In genomic region chr14:55579724-55580400, GRCh38 we compare ENCODE assay signal across 8 cellular contexts. TPM values are rescaled to one million over a fixed set of nuclear protein-coding genes. Genes with fewer than 3 reads are reported as not detected.
DNase-seq lines count a peak whose midpoint lies in the region; ATAC-seq and TF ChIP-seq lines count a peak whose summit lies in the region.

TSS of gene KTN1 (plus strand) at chr14:55580207. CDS start at chr14:55612049, 31,842 bp downstream.

- peak within 1 kb of the TSS; percentile 63 for H3K4me3 ChIP-seq in RWPE2 (ENCODE audit: severe bottlenecking)

- no peaks in the 10 kb centered on the region for H3K9me3 ChIP-seq in RWPE2 (ENCODE audit: severe bottlenecking)

- H3K27ac Mint-ChIP-seq in activated T-helper 17 cell treated with anti-CD3 and anti-CD28 coated beads, Interleukin-2, amount 50 U/mL, for 72 hours, result peak within 1 kb of the TSS; percentile 88
- peak within 1 kb of the TSS; percentile 87 to 92 for H3K27ac Mint-ChIP-seq in natural killer cell treated with Interleukin-12 subunit alpha and Interleukin-12 subunit beta and Interleukin-15 and Interleukin-18, amount 100 ng/mL, for 72 hours

- TF ChIP-seq RAD21 in Ishikawa (IDR thresholded peaks at IDR 0.05; ENCODE audit: low read depth), result no peak

- H3K27me3 Mint-ChIP-seq in activated T-helper 17 cell treated with anti-CD3 and anti-CD28 coated beads, Interleukin-2, amount 50 U/mL, for 72 hours, result no peaks in the 10 kb centered on the region
- H3K27me3 Mint-ChIP-seq in natural killer cell treated with Interleukin-12 subunit alpha and Interleukin-12 subunit beta and Interleukin-15 and Interleukin-18, amount 100 ng/mL, for 72 hours, result no peaks in the 10 kb centered on the region

- peak; percentile 95 for DNase-seq in DMS53 (lab: John Stamatoyannopoulos, UW)
- DNase-seq in RWPE2 (ENCODE audit: low spot score), result peak; percentile 92
- peak; percentile 48 for DNase-seq in fibroblast of peridontal ligament (ENCODE audit: extremely low read depth)
- DNase-seq in natural killer cell treated with Interleukin-12 subunit alpha and Interleukin-12 subunit beta and Interleukin-15 and Interleukin-18, amount 100 ng/mL, for 72 hours (ENCODE audit: low spot score), result peak; percentile 92
- DNase-seq in stimulated activated naive CD8-positive, alpha-beta T cell treated with anti-CD3 and anti-CD28 coated beads, Interleukin-15, Interleukin-2, amounts not matched to agents 100 U/mL and 50 U/mL, for 24 hours, result peak; percentile 89

- no peak for TF ChIP-seq EP300 in Ishikawa (IDR thresholded peaks at IDR 0.05; ENCODE audit: borderline replicate concordance)

- ATAC-seq in GM21529 (IDR thresholded peaks at IDR 0.05; ENCODE audit: unreplicated experiment), result peak; percentile 79
- peak; percentile 85 for ATAC-seq in RWPE2 (ENCODE audit: low read depth)
- ATAC-seq in activated T-helper 17 cell treated with anti-CD3 and anti-CD28 coated beads, Interleukin-2, amount 50 U/mL, for 72 hours (replicated peaks), result peak; percentile 91
- ATAC-seq in natural killer cell treated with Interleukin-12 subunit alpha and Interleukin-12 subunit beta and Interleukin-15 and Interleukin-18, amount 100 ng/mL, for 72 hours, result peak; percentile 94 to 97
- ATAC-seq in stimulated activated naive CD8-positive, alpha-beta T cell treated with anti-CD3 and anti-CD28 coated beads, Interleukin-15, Interleukin-2, amounts not matched to agents 100 U/mL and 50 U/mL, for 24 hours, result peak; percentile 94

- H3K27ac ChIP-seq in RWPE2 (ENCODE audit: poor library complexity, severe bottlenecking), result peak within 1 kb of the TSS; percentile 79

- peaks cover 5% of the 10 kb centered on the region; the same call in 1 of the 2 replicates for H3K36me3 ChIP-seq in RWPE2 (ENCODE audit: low read depth)

- H3K9me3 Mint-ChIP-seq in activated T-helper 17 cell treated with anti-CD3 and anti-CD28 coated beads, Interleukin-2, amount 50 U/mL, for 72 hours, result no peaks in the 10 kb centered on the region
- H3K9me3 Mint-ChIP-seq in natural killer cell treated with Interleukin-12 subunit alpha and Interleukin-12 subunit beta and Interleukin-15 and Interleukin-18, amount 100 ng/mL, for 72 hours, result no peaks in the 10 kb centered on the region

- no peaks in the 10 kb centered on the region for H3K27me3 ChIP-seq in RWPE2 (ENCODE audit: insufficient read depth, poor library complexity, severe bottlenecking)

- H3K4me1 Mint-ChIP-seq in activated T-helper 17 cell treated with anti-CD3 and anti-CD28 coated beads, Interleukin-2, amount 50 U/mL, for 72 hours, result peaks cover 14% of the 10 kb centered on the region
- H3K4me1 Mint-ChIP-seq in natural killer cell treated with Interleukin-12 subunit alpha and Interleukin-12 subunit beta and Interleukin-15 and Interleukin-18, amount 100 ng/mL, for 72 hours (ENCODE audit: low read depth in 2 of 2), result peaks cover 18 to 26% of the 10 kb centered on the region in 2 donors

- H3K4me1 ChIP-seq in RWPE2 (ENCODE audit: insufficient read depth, poor library complexity, severe bottlenecking), result peaks cover 22% of the 10 kb centered on the region

- H3K4me3 Mint-ChIP-seq in activated T-helper 17 cell treated with anti-CD3 and anti-CD28 coated beads, Interleukin-2, amount 50 U/mL, for 72 hours, result peak within 1 kb of the TSS; percentile 90
- H3K4me3 Mint-ChIP-seq in natural killer cell treated with Interleukin-12 subunit alpha and Interleukin-12 subunit beta and Interleukin-15 and Interleukin-18, amount 100 ng/mL, for 72 hours, result peak within 1 kb of the TSS; percentile 95

- TF ChIP-seq CTCF in RWPE2 (IDR thresholded peaks at IDR 0.05; ENCODE audit: poor library complexity, severe bottlenecking), result no peak

- H3K36me3 Mint-ChIP-seq in activated T-helper 17 cell treated with anti-CD3 and anti-CD28 coated beads, Interleukin-2, amount 50 U/mL, for 72 hours (ENCODE audit: low read depth), result peaks cover 5% of the 10 kb centered on the region
- no peaks in the 10 kb centered on the region for H3K36me3 Mint-ChIP-seq in natural killer cell treated with Interleukin-12 subunit alpha and Interleukin-12 subunit beta and Interleukin-15 and Interleukin-18, amount 100 ng/mL, for 72 hours

TF ChIP-seq in Ishikawa, 13 proteins besides CTCF, POLR2A, EP300 and RAD21:
- TF ChIP-seq NFIC (IDR thresholded peaks at IDR 0.05) (no peak), TAF1 (IDR thresholded peaks at IDR 0.05; ENCODE audit: low read depth) (no peak; the same call in none of the 2 replicates), FOXM1 (IDR thresholded peaks at IDR 0.05; ENCODE audit: borderline replicate concordance, low read depth) (no peak), CEBPB (IDR thresholded peaks at IDR 0.05) (no peak), EGR1 (IDR thresholded peaks at IDR 0.05) (peak; percentile 76), TEAD4 (IDR thresholded peaks at IDR 0.05) (no peak), YY1 (IDR thresholded peaks at IDR 0.05; ENCODE audit: low read depth) (no peak), USF1 (IDR thresholded peaks at IDR 0.05) (no peak), TCF12 (IDR thresholded peaks at IDR 0.05; ENCODE audit: low read depth) (no peak; the same call in 1 of the 2 replicates), REST (IDR thresholded peaks at IDR 0.05; ENCODE audit: low read depth) (no peak), MAX (IDR thresholded peaks at IDR 0.05) (peak; percentile 85), ZBTB7A (IDR thresholded peaks at IDR 0.05; ENCODE audit: low read depth) (peak; percentile 49; the same call in 1 of the 2 replicates)

RNA-seq across cellular contexts. Expression of gene KTN1, which starts in this region (rescaled TPM):
- total RNA-seq in activated T-helper 17 cell treated with anti-CD3 and anti-CD28 coated beads, Interleukin-2, amount 50 U/mL, for 72 hours, result 100 to 1,000 TPM in 1 of 2 donors, 10 to 100 TPM in 1; 93.7 to 154 TPM
- 100 to 1,000 TPM; 109 to 112 TPM for total RNA-seq in natural killer cell treated with Interleukin-12 subunit alpha and Interleukin-12 subunit beta and Interleukin-15 and Interleukin-18, amount 100 ng/mL, for 72 hours

Comparison
In these comparisons a context has a peak if more than half of its experiments do, and no peak if none do; other contexts are left out.
1. Peak in every context shown above with its lines: DNase-seq, ATAC-seq, H3K4me3 ChIP-seq and H3K27ac ChIP-seq.